1 cellular context compared by ENCODE assay signal in the genomic region with DNA sequence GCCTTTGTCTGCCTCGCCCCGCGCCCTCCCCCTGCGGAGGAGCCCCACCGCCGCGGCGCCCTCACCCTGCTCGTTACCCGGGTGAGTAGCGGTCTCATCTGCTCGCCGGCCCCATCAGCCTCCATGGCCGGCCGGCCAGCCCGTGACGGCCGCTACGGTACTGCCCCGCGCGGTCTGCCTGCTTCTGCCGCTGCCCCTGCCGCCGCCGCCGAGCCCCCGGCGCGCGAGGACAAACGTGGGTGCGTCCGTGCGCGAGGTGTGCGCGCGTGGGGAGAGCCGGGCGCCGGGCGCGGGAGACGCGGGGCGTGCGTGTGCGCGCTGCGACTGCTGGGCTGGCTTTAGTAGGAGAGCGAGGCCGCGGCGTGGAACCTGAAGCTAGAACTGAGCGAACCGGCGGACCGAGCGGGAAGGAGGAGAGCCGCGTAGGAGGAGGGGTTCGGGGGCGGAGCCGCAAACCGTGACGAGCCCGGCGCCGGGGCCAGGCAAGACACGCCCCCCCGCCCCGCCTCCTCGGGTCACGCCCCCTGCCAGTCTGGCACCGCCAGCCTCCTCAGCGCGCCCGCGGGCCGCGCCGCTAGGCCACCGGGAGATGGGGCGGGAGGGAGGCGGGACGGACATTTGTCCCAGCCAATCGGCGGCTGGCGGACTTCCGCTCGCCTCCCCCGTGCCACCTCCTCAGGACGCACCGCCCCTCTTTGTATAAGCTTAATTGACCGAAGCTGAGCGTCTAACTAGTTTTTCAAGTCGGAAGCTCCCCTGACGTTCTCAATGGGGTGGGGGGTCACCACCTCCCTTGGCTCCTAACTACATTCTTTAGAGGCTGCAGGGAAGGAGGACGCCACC.
TF ChIP-seq lines count a peak whose summit lies in the region.

A gene (minus strand): TSS at position 383 of the 843 bp plus-strand sequence. CDS start 258 bp downstream, at position 125.

TF ChIP-seq in HepG2, 621 proteins besides CTCF, POLR2A, EP300 and RAD21 (continued from another document and continues in another):
- TF ChIP-seq, protein P1, sequence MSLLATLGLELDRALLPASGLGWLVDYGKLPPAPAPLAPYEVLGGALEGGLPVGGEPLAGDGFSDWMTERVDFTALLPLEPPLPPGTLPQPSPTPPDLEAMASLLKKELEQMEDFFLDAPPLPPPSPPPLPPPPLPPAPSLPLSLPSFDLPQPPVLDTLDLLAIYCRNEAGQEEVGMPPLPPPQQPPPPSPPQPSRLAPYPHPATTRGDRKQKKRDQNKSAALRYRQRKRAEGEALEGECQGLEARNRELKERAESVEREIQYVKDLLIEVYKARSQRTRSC (CRISPR knock-in tag; IDR thresholded peaks at IDR 0.05; ENCODE audit: low read depth): no peak
- TF ChIP-seq XRCC5 (optimal IDR thresholded peaks at IDR 0.05; ENCODE audit: low read length): peak; percentile 55
- TF ChIP-seq, protein P2, sequence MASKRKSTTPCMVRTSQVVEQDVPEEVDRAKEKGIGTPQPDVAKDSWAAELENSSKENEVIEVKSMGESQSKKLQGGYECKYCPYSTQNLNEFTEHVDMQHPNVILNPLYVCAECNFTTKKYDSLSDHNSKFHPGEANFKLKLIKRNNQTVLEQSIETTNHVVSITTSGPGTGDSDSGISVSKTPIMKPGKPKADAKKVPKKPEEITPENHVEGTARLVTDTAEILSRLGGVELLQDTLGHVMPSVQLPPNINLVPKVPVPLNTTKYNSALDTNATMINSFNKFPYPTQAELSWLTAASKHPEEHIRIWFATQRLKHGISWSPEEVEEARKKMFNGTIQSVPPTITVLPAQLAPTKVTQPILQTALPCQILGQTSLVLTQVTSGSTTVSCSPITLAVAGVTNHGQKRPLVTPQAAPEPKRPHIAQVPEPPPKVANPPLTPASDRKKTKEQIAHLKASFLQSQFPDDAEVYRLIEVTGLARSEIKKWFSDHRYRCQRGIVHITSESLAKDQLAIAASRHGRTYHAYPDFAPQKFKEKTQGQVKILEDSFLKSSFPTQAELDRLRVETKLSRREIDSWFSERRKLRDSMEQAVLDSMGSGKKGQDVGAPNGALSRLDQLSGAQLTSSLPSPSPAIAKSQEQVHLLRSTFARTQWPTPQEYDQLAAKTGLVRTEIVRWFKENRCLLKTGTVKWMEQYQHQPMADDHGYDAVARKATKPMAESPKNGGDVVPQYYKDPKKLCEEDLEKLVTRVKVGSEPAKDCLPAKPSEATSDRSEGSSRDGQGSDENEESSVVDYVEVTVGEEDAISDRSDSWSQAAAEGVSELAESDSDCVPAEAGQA (IDR thresholded peaks at IDR 0.05; ENCODE audit: low read depth): 0 out of 2 replicates have a peak, but pooled peaks have one; percentile 21
- TF ChIP-seq, protein P2 (CRISPR knock-in tag; IDR thresholded peaks at IDR 0.05; ENCODE audit: borderline replicate concordance): peak; percentile 73; the same call in 1 of the 2 replicates
- TF ChIP-seq, protein P3, sequence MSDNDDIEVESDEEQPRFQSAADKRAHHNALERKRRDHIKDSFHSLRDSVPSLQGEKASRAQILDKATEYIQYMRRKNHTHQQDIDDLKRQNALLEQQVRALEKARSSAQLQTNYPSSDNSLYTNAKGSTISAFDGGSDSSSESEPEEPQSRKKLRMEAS (IDR thresholded peaks at IDR 0.05): peak; percentile 88
- TF ChIP-seq AHR (CRISPR knock-in tag; IDR thresholded peaks at IDR 0.05): peak; percentile 31; the same call in 1 of the 2 replicates
- 0 out of 2 replicates have a peak, but pooled peaks have one; percentile 18 for TF ChIP-seq ZNF747 (CRISPR knock-in tag; IDR thresholded peaks at IDR 0.05; ENCODE audit: borderline replicate concordance)
- TF ChIP-seq, protein P4, sequence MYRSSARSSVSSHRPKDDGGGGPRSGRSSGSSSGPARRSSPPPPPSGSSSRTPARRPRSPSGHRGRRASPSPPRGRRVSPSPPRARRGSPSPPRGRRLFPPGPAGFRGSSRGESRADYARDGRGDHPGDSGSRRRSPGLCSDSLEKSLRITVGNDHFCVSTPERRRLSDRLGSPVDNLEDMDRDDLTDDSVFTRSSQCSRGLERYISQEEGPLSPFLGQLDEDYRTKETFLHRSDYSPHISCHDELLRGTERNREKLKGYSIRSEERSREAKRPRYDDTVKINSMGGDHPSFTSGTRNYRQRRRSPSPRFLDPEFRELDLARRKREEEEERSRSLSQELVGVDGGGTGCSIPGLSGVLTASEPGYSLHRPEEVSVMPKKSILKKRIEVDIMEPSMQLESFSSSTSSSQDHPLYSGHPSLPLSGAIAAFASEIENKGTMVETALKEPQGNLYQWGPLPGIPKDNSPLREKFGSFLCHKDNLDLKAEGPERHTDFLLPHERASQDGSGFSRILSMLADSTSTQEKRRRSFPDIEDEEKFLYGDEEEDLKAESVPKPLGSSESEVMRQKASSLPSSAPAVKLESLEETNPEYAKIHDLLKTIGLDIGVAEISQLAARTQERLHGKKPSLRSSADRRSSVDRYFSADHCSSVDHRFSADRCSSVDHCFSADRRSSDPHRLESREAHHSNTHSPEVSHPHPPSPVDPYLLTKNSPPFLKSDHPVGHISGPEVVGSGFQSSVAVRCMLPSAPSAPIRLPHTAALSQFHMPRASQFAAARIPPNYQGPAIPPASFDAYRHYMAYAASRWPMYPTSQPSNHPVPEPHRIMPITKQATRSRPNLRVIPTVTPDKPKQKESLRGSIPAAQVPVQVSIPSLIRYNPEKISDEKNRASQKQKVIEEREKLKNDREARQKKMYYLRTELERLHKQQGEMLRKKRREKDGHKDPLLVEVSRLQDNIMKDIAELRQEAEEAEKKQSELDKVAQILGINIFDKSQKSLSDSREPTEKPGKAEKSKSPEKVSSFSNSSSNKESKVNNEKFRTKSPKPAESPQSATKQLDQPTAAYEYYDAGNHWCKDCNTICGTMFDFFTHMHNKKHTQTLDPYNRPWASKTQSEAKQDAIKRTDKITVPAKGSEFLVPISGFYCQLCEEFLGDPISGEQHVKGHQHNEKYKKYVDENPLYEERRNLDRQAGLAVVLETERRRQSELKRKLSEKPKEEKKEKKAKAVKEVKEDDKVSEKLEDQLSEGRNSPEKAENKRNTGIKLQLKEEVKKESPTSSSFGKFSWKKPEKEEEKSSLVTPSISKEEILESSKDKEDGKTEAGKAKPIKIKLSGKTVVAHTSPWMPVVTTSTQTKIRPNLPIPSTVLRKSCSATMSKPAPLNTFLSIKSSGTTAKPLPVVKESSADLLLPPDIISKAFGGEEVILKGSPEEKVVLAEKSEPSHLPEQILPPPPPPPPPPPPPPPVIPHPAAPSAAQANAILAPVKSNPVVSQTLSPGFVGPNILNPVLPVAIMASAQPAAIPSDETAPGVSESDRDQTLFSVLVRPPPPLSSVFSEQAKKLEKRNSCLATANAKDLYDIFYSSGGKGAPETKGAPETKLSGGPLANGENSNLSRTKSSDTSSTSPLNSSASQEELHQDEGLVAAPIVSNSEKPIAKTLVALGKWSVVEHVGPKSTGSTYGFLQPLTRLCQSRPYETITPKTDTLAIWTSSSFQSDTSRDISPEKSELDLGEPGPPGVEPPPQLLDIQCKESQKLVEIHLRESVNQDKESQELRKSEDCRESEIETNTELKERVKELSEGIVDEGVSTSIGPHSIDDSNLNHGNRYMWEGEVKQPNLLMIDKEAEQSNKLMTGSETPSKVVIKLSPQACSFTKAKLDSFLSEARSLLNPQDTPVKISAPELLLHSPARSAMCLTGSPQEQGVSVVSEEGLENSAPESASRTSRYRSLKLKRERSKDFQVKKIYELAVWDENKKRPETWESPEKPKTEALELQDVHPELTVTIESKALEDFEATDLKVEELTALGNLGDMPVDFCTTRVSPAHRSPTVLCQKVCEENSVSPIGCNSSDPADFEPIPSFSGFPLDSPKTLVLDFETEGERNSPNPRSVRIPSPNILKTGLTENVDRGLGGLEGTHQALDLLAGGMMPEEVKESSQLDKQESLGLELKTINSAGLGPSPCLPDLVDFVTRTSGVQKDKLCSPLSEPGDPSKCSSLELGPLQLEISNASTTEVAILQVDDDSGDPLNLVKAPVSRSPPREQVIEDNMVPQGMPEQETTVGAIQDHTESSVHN (CRISPR knock-in tag; IDR thresholded peaks at IDR 0.05): no peak
- TF ChIP-seq, protein P5, sequence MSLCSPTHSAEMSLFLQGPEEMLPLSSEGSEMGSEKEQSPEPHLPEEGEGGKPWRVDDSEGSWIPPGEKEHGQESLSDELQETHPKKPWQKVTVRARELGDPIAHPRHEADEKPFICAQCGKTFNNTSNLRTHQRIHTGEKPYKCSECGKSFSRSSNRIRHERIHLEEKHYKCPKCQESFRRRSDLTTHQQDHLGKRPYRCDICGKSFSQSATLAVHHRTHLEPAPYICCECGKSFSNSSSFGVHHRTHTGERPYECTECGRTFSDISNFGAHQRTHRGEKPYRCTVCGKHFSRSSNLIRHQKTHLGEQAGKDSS (CRISPR knock-in tag; IDR thresholded peaks at IDR 0.05; ENCODE audit: borderline replicate concordance, low read depth): peak; percentile 70; the same call in 1 of the 2 replicates
- TF ChIP-seq, protein P6, sequence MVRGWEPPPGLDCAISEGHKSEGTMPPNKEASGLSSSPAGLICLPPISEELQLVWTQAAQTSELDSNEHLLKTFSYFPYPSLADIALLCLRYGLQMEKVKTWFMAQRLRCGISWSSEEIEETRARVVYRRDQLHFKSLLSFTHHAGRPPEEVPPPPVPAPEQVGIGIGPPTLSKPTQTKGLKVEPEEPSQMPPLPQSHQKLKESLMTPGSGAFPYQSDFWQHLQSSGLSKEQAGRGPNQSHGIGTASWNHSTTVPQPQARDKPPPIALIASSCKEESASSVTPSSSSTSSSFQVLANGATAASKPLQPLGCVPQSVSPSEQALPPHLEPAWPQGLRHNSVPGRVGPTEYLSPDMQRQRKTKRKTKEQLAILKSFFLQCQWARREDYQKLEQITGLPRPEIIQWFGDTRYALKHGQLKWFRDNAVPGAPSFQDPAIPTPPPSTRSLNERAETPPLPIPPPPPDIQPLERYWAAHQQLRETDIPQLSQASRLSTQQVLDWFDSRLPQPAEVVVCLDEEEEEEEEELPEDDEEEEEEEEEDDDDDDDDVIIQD (CRISPR knock-in tag; IDR thresholded peaks at IDR 0.05; ENCODE audit: low read depth): peak; percentile 67
- TF ChIP-seq, protein P7, sequence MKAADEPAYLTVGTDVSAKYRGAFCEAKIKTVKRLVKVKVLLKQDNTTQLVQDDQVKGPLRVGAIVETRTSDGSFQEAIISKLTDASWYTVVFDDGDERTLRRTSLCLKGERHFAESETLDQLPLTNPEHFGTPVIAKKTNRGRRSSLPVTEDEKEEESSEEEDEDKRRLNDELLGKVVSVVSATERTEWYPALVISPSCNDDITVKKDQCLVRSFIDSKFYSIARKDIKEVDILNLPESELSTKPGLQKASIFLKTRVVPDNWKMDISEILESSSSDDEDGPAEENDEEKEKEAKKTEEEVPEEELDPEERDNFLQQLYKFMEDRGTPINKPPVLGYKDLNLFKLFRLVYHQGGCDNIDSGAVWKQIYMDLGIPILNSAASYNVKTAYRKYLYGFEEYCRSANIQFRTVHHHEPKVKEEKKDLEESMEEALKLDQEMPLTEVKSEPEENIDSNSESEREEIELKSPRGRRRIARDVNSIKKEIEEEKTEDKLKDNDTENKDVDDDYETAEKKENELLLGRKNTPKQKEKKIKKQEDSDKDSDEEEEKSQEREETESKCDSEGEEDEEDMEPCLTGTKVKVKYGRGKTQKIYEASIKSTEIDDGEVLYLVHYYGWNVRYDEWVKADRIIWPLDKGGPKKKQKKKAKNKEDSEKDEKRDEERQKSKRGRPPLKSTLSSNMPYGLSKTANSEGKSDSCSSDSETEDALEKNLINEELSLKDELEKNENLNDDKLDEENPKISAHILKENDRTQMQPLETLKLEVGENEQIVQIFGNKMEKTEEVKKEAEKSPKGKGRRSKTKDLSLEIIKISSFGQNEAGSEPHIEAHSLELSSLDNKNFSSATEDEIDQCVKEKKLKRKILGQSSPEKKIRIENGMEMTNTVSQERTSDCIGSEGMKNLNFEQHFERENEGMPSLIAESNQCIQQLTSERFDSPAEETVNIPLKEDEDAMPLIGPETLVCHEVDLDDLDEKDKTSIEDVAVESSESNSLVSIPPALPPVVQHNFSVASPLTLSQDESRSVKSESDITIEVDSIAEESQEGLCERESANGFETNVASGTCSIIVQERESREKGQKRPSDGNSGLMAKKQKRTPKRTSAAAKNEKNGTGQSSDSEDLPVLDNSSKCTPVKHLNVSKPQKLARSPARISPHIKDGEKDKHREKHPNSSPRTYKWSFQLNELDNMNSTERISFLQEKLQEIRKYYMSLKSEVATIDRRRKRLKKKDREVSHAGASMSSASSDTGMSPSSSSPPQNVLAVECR (CRISPR knock-in tag; IDR thresholded peaks at IDR 0.05; ENCODE audit: borderline replicate concordance): peak; percentile 82; the same call in 1 of the 2 replicates
- TF ChIP-seq YEATS2 (CRISPR knock-in tag; IDR thresholded peaks at IDR 0.05; ENCODE audit: borderline replicate concordance): 0 out of 2 replicates have a peak, but pooled peaks have one; percentile 7
- no peak for TF ChIP-seq GZF1 (CRISPR knock-in tag; IDR thresholded peaks at IDR 0.05)
- peak; percentile 34; the same call in 1 of the 2 replicates for TF ChIP-seq GTF2F1 (IDR thresholded peaks at IDR 0.05; ENCODE audit: low read length)
- TF ChIP-seq REPIN1 (CRISPR knock-in tag; IDR thresholded peaks at IDR 0.05; ENCODE audit: borderline replicate concordance, low read depth): peak; percentile 71
- TF ChIP-seq, protein P8, sequence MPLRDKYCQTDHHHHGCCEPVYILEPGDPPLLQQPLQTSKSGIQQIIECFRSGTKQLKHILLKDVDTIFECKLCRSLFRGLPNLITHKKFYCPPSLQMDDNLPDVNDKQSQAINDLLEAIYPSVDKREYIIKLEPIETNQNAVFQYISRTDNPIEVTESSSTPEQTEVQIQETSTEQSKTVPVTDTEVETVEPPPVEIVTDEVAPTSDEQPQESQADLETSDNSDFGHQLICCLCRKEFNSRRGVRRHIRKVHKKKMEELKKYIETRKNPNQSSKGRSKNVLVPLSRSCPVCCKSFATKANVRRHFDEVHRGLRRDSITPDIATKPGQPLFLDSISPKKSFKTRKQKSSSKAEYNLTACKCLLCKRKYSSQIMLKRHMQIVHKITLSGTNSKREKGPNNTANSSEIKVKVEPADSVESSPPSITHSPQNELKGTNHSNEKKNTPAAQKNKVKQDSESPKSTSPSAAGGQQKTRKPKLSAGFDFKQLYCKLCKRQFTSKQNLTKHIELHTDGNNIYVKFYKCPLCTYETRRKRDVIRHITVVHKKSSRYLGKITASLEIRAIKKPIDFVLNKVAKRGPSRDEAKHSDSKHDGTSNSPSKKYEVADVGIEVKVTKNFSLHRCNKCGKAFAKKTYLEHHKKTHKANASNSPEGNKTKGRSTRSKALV (CRISPR knock-in tag; IDR thresholded peaks at IDR 0.05): no peak; the same call in 1 of the 2 replicates
- TF ChIP-seq SUZ12 (IDR thresholded peaks at IDR 0.05; ENCODE audit: low read depth, low read length): no peak
- TF ChIP-seq ZNF510 (CRISPR knock-in tag; IDR thresholded peaks at IDR 0.05; ENCODE audit: low read depth): no peak; the same call in 1 of the 2 replicates
- peak; percentile 71; the same call in 1 of the 2 replicates for TF ChIP-seq MEIS2 (CRISPR knock-in tag; IDR thresholded peaks at IDR 0.05)
- TF ChIP-seq CEBPB (IDR thresholded peaks at IDR 0.05; ENCODE audit: borderline replicate concordance, low read depth, low read length): no peak
